1 cellular context compared by ENCODE assay signal in genomic region chr15:63422891-63423290, GRCh38.
A peak's percentile ranks its signal among the peaks of the same experiment; 100 is the strongest.
TF ChIP-seq lines count a peak whose summit lies in the region.

No MANE protein-coding gene starts in this region.

TF ChIP-seq in K562, 482 proteins besides CTCF, POLR2A, EP300 and RAD21 (continued from another document):
- TF ChIP-seq PML (IDR thresholded peaks at IDR 0.05; ENCODE audit: low read length) (no peak), MEIS2 (IDR thresholded peaks at IDR 0.05; ENCODE audit: partially characterized antibody) (peak; percentile 61), ZNF79 (CRISPR knock-in tag; IDR thresholded peaks at IDR 0.05; ENCODE audit: low read depth) (no peak), HNRNPH1 (optimal IDR thresholded peaks at IDR 0.05; ENCODE audit: low read depth, low read length) (no peak), CEBPG (CRISPR knock-in tag; IDR thresholded peaks at IDR 0.05) (no peak), CEBPG (tag; conservative IDR thresholded peaks at IDR 0.05 in 1 of 2, IDR thresholded peaks at IDR 0.05 in 1 of 2) (0 out of 4 replicates have a peak, but pooled peaks of 1 of the 2 experiments have one; percentile 20), DEAF1 (CRISPR knock-in tag; IDR thresholded peaks at IDR 0.05) (no peak), HMBOX1 (IDR thresholded peaks at IDR 0.05) (no peak), ZNF124 (CRISPR knock-in tag; IDR thresholded peaks at IDR 0.05) (no peak), MAFG (tag; conservative IDR thresholded peaks at IDR 0.05) (no peak), PTBP1 (IDR thresholded peaks at IDR 0.05; ENCODE audit: low read depth, low read length) (no peak), MAZ (CRISPR knock-in tag; conservative IDR thresholded peaks at IDR 0.05 in 1 of 2, IDR thresholded peaks at IDR 0.05 in 1 of 2) (no peak), CTBP1 (IDR thresholded peaks at IDR 0.05; ENCODE audit: borderline replicate concordance) (0 out of 2 replicates have a peak, but pooled peaks have one; percentile 38), ATF3 (IDR thresholded peaks at IDR 0.05) (0 out of 2 replicates have a peak, but pooled peaks have one; percentile 9), ATF3 (CRISPR knock-in tag; conservative IDR thresholded peaks at IDR 0.05) (no peak), ZNF75A (CRISPR knock-in tag; IDR thresholded peaks at IDR 0.05) (no peak)
- TF ChIP-seq, protein P1, sequence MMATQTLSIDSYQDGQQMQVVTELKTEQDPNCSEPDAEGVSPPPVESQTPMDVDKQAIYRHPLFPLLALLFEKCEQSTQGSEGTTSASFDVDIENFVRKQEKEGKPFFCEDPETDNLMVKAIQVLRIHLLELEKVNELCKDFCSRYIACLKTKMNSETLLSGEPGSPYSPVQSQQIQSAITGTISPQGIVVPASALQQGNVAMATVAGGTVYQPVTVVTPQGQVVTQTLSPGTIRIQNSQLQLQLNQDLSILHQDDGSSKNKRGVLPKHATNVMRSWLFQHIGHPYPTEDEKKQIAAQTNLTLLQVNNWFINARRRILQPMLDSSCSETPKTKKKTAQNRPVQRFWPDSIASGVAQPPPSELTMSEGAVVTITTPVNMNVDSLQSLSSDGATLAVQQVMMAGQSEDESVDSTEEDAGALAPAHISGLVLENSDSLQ (IDR thresholded peaks at IDR 0.05) = peak; percentile 66
